Comparison of ENCODE assay signal across 7 cellular contexts in the genomic region with DNA sequence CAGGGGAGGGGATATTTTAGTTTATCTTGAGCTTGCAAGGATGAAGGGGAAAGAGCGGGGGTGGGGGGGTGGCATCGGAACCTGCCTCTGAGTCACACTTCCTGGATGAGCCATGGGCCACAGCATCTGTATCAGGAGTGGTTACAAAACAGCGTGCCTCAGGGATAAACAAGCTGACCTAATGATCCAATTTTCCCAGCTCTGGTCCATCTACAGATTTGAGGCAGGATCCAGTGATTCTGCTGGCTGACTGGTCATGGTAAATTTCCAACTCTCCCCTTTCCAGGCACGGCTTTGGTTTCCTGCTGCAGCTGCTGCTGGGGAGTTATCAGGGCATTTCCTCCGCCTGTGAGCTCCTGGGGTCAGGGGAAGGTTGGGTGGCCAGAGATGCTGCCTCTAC. TPM values are rescaled to one million over a fixed set of nuclear protein-coding genes. Genes with fewer than 3 reads are reported as not detected.
DNase-seq lines count a peak whose midpoint lies in the region; ATAC-seq and TF ChIP-seq lines count a peak whose summit lies in the region.

No MANE protein-coding gene starts in this region.

- peak overlapping the region; percentile 73 for H3K27ac ChIP-seq in IMR-90 (ENCODE audit: insufficient read depth, low read length)

- peaks cover 14% of the 10 kb centered on the region; the same call in 1 of the 2 replicates for H3K9me1 ChIP-seq in IMR-90 (ENCODE audit: insufficient read depth, low read length)

- H3K27me3 ChIP-seq in IMR-90 (ENCODE audit: control insufficient read depth, insufficient read depth, low read length), result no peaks in the 10 kb centered on the region
- H3K27me3 ChIP-seq in skeletal muscle satellite cell (ENCODE audit: control insufficient read depth, insufficient read depth, low read length), result no peaks in the 10 kb centered on the region

- peak overlapping the region; percentile 17; the same call in 1 of the 2 replicates for H3K14ac ChIP-seq in IMR-90 (replicated peaks; ENCODE audit: low read depth, low read length)

- H2AFZ ChIP-seq in IMR-90 (replicated peaks; ENCODE audit: low read length, poor library complexity), result peak overlapping the region; percentile 47

- H4K20me1 ChIP-seq in IMR-90 (ENCODE audit: insufficient read depth, low read length), result no peaks in the 10 kb centered on the region

- H3K4me2 ChIP-seq in IMR-90 (ENCODE audit: low read depth, low read length) (peak overlapping the region; percentile 1; the same call in 1 of the 2 replicates), skeletal muscle satellite cell (ENCODE audit: low read length) (peak overlapping the region; percentile 29)

- peak overlapping the region; percentile 99 for H2BK20ac ChIP-seq in IMR-90 (ENCODE audit: low read depth, low read length)

- WGBS in IMR-90 (ENCODE audit: extremely low coverage in 2 of 2, insufficient read length in 1 of 2), 2 experiments, result no CpG with 5 or more reads among the region's 5 CpGs

- no peaks in the 10 kb centered on the region; a peak in 2 of 4 replicates for H3K79me1 ChIP-seq in IMR-90 (ENCODE audit: low read depth in 1 of 2, low read length in 2 of 2)

- no peak overlapping the region for H3K4me3 ChIP-seq in IMR-90 (ENCODE audit: insufficient read depth, low read depth, low read length)
- H3K4me3 ChIP-seq in skeletal muscle satellite cell (ENCODE audit: low read length), result no peak overlapping the region

- peak overlapping the region; percentile 53 to 93; a peak in 3 of 4 replicates for H4K8ac ChIP-seq in IMR-90 (ENCODE audit: low read depth in 2 of 2, low read length in 2 of 2)

- peak overlapping the region; percentile 93 for H4K91ac ChIP-seq in IMR-90 (ENCODE audit: insufficient read depth, low read depth, low read length)

- H3K36me3 ChIP-seq in IMR-90 (ENCODE audit: control insufficient read depth, insufficient read depth, low read length) (no peaks in the 10 kb centered on the region), skeletal muscle satellite cell (ENCODE audit: insufficient read depth, low read length) (no peaks in the 10 kb centered on the region)

- TF ChIP-seq POLR2A in IMR-90 (IDR thresholded peaks at IDR 0.05; ENCODE audit: low read depth, low read length), result no peak

- in situ Hi-C loops in IMR-90 (cut with MboI; ENCODE audit: low sequenced_read_pairs), result no loop called here

- no peak overlapping the region; the same call in 1 of the 2 replicates for H3K56ac ChIP-seq in IMR-90 (ENCODE audit: extremely low read depth, insufficient read depth, low read length)

- no peak for TF ChIP-seq CTCF in IMR-90 (conservative IDR thresholded peaks at IDR 0.05; ENCODE audit: low read depth, low read length)

- POLR2A ChIA-PET in IMR-90 (lab: Charles Lee; ENCODE audit: unreplicated experiment), result no interaction called here

- ATAC-seq in IMR-90 (ENCODE audit: low read depth) (peak; percentile 56), GM21367 (IDR thresholded peaks at IDR 0.05; ENCODE audit: unreplicated experiment) (no peak)

- BruUV-seq in IMR-90 (replicated peaks; lab: Mats Ljungman, UMichigan), result no TSS peak

- no peak overlapping the region for H4K5ac ChIP-seq in IMR-90 (ENCODE audit: low read depth, low read length)

- no peak for TF ChIP-seq RAD21 in IMR-90 (IDR thresholded peaks at IDR 0.05; ENCODE audit: low read length)

- no peak overlapping the region for H3K23ac ChIP-seq in IMR-90 (ENCODE audit: low read depth, low read length)

- peak overlapping the region; percentile 97 for H2AK5ac ChIP-seq in IMR-90 (ENCODE audit: low read depth, low read length)

- intact Hi-C loops in IMR-90 (cut with micrococcal nuclease), result no loop called here

- CTCF ChIA-PET in IMR-90 (lab: Yijun Ruan, JAX), result no interaction called here

- H2BK15ac ChIP-seq in IMR-90 (ENCODE audit: low read depth, low read length), result peak overlapping the region; percentile 79; the same call in 2 of the 3 replicates

- peak overlapping the region; percentile 96; the same call in 1 of the 2 replicates for H2BK120ac ChIP-seq in IMR-90 (ENCODE audit: low read depth, low read length)

- H3K9me3 ChIP-seq in IMR-90 (ENCODE audit: control insufficient read depth, insufficient read depth, low read length), result peaks cover 2% of the 10 kb centered on the region; the same call in 1 of the 2 replicates
- no peaks in the 10 kb centered on the region for H3K9me3 ChIP-seq in skeletal muscle satellite cell (replicated peaks; ENCODE audit: low read length)

- H3K18ac ChIP-seq in IMR-90 (ENCODE audit: low read depth, low read length), result no peak overlapping the region

- H2BK5ac ChIP-seq in IMR-90 (ENCODE audit: low read depth, low read length, poor library complexity, severe bottlenecking), result peak overlapping the region; percentile 44

- dilution Hi-C loops in IMR-90 (cut with HindIII; ENCODE audit: low sequenced_read_pairs, unreplicated experiment), result no loop called here

- DNase-seq in IMR-90, result peak; percentile 97
- peak; percentile 69 to 70 for DNase-seq in activated CD4-positive, alpha-beta T cell treated with anti-CD3 and anti-CD28 coated beads for 4 hours
- peak; percentile 71 for DNase-seq in epidermal melanocyte (ENCODE audit: insufficient read length, low spot score)
- no peak for DNase-seq in activated CD4-positive, CD25-positive, alpha-beta regulatory T cell treated with anti-CD3 and anti-CD28 coated beads, Interleukin-2, amount 50 U/mL, for 72 hours
- DNase-seq in NCI-H510A treated with DMSO at 0.1 percent for 48 hours (lab: John Stamatoyannopoulos, UW), result no peak

- no peak overlapping the region for H3K9ac ChIP-seq in IMR-90 (ENCODE audit: low read depth, low read length)
- peak overlapping the region; percentile 38 for H3K9ac ChIP-seq in skeletal muscle satellite cell (ENCODE audit: low read depth, low read length)

- peaks cover 5% of the 10 kb centered on the region; the same call in 1 of the 2 replicates for H3K4me1 ChIP-seq in IMR-90 (ENCODE audit: control insufficient read depth, insufficient read depth, low read length)
- H3K4me1 ChIP-seq in skeletal muscle satellite cell (ENCODE audit: control insufficient read depth, insufficient read depth, low read length), result peaks cover 19% of the 10 kb centered on the region

- no peak overlapping the region for H2AK9ac ChIP-seq in IMR-90 (replicated peaks; ENCODE audit: low read depth, low read length, poor library complexity)

- peak overlapping the region; percentile 92; the same call in 1 of the 2 replicates for H3K4ac ChIP-seq in IMR-90 (ENCODE audit: low read depth, low read length)

TF ChIP-seq in IMR-90, 13 proteins besides CTCF, POLR2A, EP300 and RAD21:
- TF ChIP-seq NFE2L2 (IDR thresholded peaks at IDR 0.05; ENCODE audit: low read depth, low read length) (no peak), SMC3 (IDR thresholded peaks at IDR 0.05; ENCODE audit: low read depth, low read length) (no peak), RCOR1 (IDR thresholded peaks at IDR 0.05; ENCODE audit: insufficient replicate concordance, low read length) (peak; percentile 81), MXI1 (IDR thresholded peaks at IDR 0.05; ENCODE audit: borderline replicate concordance, low read depth, low read length) (no peak), MAZ (IDR thresholded peaks at IDR 0.05; ENCODE audit: borderline replicate concordance, low read depth, low read length) (peak; percentile 68; the same call in 1 of the 2 replicates), CEBPB (IDR thresholded peaks at IDR 0.05; ENCODE audit: low read depth, low read length) (peak; percentile 91), MAFK (IDR thresholded peaks at IDR 0.05; ENCODE audit: low read depth, low read length) (peak; percentile 45; the same call in 1 of the 2 replicates), RFX5 (IDR thresholded peaks at IDR 0.05; ENCODE audit: low read depth, low read length) (no peak), CHD1 (IDR thresholded peaks at IDR 0.05; ENCODE audit: low read depth, low read length) (no peak), FOS (IDR thresholded peaks at IDR 0.05; ENCODE audit: low read depth, low read length) (peak; percentile 93), BHLHE40 (IDR thresholded peaks at IDR 0.05; ENCODE audit: low read depth, low read length) (peak; percentile 66; the same call in 1 of the 2 replicates)
- TF ChIP-seq, protein P1, sequence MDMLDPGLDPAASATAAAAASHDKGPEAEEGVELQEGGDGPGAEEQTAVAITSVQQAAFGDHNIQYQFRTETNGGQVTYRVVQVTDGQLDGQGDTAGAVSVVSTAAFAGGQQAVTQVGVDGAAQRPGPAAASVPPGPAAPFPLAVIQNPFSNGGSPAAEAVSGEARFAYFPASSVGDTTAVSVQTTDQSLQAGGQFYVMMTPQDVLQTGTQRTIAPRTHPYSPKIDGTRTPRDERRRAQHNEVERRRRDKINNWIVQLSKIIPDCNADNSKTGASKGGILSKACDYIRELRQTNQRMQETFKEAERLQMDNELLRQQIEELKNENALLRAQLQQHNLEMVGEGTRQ (IDR thresholded peaks at IDR 0.05; ENCODE audit: low read depth, low read length), result no peak
- TF ChIP-seq, protein P2, sequence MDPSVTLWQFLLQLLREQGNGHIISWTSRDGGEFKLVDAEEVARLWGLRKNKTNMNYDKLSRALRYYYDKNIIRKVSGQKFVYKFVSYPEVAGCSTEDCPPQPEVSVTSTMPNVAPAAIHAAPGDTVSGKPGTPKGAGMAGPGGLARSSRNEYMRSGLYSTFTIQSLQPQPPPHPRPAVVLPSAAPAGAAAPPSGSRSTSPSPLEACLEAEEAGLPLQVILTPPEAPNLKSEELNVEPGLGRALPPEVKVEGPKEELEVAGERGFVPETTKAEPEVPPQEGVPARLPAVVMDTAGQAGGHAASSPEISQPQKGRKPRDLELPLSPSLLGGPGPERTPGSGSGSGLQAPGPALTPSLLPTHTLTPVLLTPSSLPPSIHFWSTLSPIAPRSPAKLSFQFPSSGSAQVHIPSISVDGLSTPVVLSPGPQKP (IDR thresholded peaks at IDR 0.05; ENCODE audit: borderline replicate concordance, low read depth, low read length), result no peak
TF ChIP-seq in IMR-90: peak in this region for 6.

RNA-seq across cellular contexts. Expression of a gene that starts 4.8 kb away (rescaled TPM):
- total RNA-seq in IMR-90 (2012; rRNA removed), result 8.2 and 9.4 TPM in 2 replicates
- polyA plus RNA-seq in IMR-90 (2012; rRNA removed), result 31.0 and 33.7 TPM in 2 replicates
- polyA plus RNA-seq in IMR-90 (2012; cell fraction: cytosol; rRNA removed), result 25.5 and 52.7 TPM in 2 replicates
- polyA plus RNA-seq in IMR-90 (2012; cell fraction: nucleus; rRNA removed; ENCODE audit: low replicate concordance), result 18.3 and 34.8 TPM in 2 replicates
- total RNA-seq in skeletal muscle satellite cell (2012; rRNA removed), result 24.2 and 28.4 TPM in 2 replicates

Comparison
In these comparisons a context has a peak if more than half of its experiments do, and no peak if none do; other contexts are left out.
1. DNase-seq: peak in IMR-90 (single experiment), activated CD4-positive, alpha-beta T cell treated with anti-CD3 and anti-CD28 coated beads for 4 hours (2 of 2) and epidermal melanocyte (single experiment); none in activated CD4-positive, CD25-positive, alpha-beta regulatory T cell treated with anti-CD3 and anti-CD28 coated beads, Interleukin-2, amount 50 U/mL, for 72 hours (single experiment) and NCI-H510A treated with DMSO at 0.1 percent for 48 hours (single experiment).